12 cellular contexts compared by ENCODE assay signal in genomic region chr5:149777382-149777781, GRCh38. TPM values are rescaled to one million over a fixed set of nuclear protein-coding genes. Genes with fewer than 3 reads are reported as not detected.
DNase-seq lines count a peak whose midpoint lies in the region; ATAC-seq and TF ChIP-seq lines count a peak whose summit lies in the region.
"Had no signal": no experiment of that assay in that cellular context is flagged by ENCODE, and none has a peak within 500 bp of the region (broad histone marks: within the 10 kb centered on the region; RNA-seq: fewer than 3 reads in every experiment).

No MANE protein-coding gene starts in this region.

- peaks cover 4% of the 10 kb centered on the region for H3K9me3 Mint-ChIP-seq in chondrocyte (ENCODE audit: low read depth)

- H3K9me3 ChIP-seq in HEK293 (ENCODE audit: control insufficient read depth, insufficient read depth, low read depth, low read length), result no peaks in the 10 kb centered on the region
- H3K9me3 ChIP-seq in mesodermal cell (ENCODE audit: control insufficient read depth, low read length), result peaks cover 7% of the 10 kb centered on the region
- H3K9me3 ChIP-seq in subcutaneous abdominal adipose tissue (ENCODE audit: control insufficient read depth in 5 of 5, low read length in 5 of 5), result peaks cover 0 to 10% (median 7%) of the 10 kb centered on the region in 5 donors

- H3K36me3 Mint-ChIP-seq in chondrocyte (ENCODE audit: low read depth), result peaks cover 2% of the 10 kb centered on the region

- H3K27me3 ChIP-seq in subcutaneous abdominal adipose tissue (ENCODE audit: control insufficient read depth in 5 of 5, insufficient read depth in 4 of 5, low read length in 5 of 5), result no peaks in the 10 kb centered on the region
- H3K27me3 ChIP-seq: MG63 had no signal

- no peak overlapping the region for H3K4me3 Mint-ChIP-seq in chondrocyte (ENCODE audit: unreplicated experiment)
- H3K4me3 Mint-ChIP-seq: CD4-positive, alpha-beta T cell had no signal

- peak; percentile 57 for DNase-seq in chondrocyte (ENCODE audit: low spot score)
- DNase-seq: activated CD4-positive, alpha-beta T cell treated with anti-CD3 and anti-CD28 coated beads for 48 hours; activated effector memory CD4-positive, alpha-beta T cell treated with Interleukin-2 at 50 U/mL for 16 hours; CD4-positive, alpha-beta T cell; GDM1; MG63 had no signal

- TF ChIP-seq CTCF in HEK293 (tag by site-specific recombination; IDR thresholded peaks at IDR 0.05) (no peak), chondrocyte (IDR thresholded peaks at IDR 0.05) (no peak)

- no peak overlapping the region for H3K27ac ChIP-seq in HEK293 (ENCODE audit: extremely low read depth, low read depth, low read length)
- H3K27ac ChIP-seq in mesodermal cell (ENCODE audit: low read depth, low read length, severe bottlenecking), result peak overlapping the region; percentile 10
- H3K27ac ChIP-seq in subcutaneous abdominal adipose tissue (ENCODE audit: low read depth, low read length), result peak overlapping the region; percentile 69

- H3K4me3 ChIP-seq in HEK293 (ENCODE audit: low read depth, low read length) (no peak overlapping the region), mesodermal cell (ENCODE audit: extremely low read depth, insufficient read depth, low read length, poor library complexity, severe bottlenecking) (no peak overlapping the region), subcutaneous abdominal adipose tissue (ENCODE audit: low read depth in 1 of 5, low read length in 5 of 5) (no peak overlapping the region)
- H3K4me3 ChIP-seq: MG63 had no signal

- CTCF ChIA-PET in HEK293 (lab: Yijun Ruan, JAX), result interaction anchor here (0.6 to 0.8 kb wide), 5 partner anchors 20 to 102 kb away, joined by 3 to 6 read pairs (median 3); no protein-coding TSS in a partner anchor

- H3K4me1 Mint-ChIP-seq in chondrocyte (ENCODE audit: low read depth), result peaks cover 12% of the 10 kb centered on the region

- H3K36me3 ChIP-seq in HEK293 (ENCODE audit: control insufficient read depth in 2 of 2, insufficient read depth in 1 of 2, low read length in 2 of 2) (no peaks in the 10 kb centered on the region), mesodermal cell (ENCODE audit: control insufficient read depth, insufficient read depth, low read length) (no peaks in the 10 kb centered on the region), subcutaneous abdominal adipose tissue (ENCODE audit: control insufficient read depth in 5 of 5, insufficient read depth in 5 of 5, low read length in 5 of 5) (peaks cover 0 to 3% (median 0%) of the 10 kb centered on the region in 5 donors)

- H3K27me3 Mint-ChIP-seq in chondrocyte (ENCODE audit: low read depth), result no peaks in the 10 kb centered on the region
- H3K27me3 Mint-ChIP-seq: CD4-positive, alpha-beta T cell had no signal

- ATAC-seq in GM19023 (IDR thresholded peaks at IDR 0.05; ENCODE audit: unreplicated experiment), result no peak
- ATAC-seq in HG02798 (IDR thresholded peaks at IDR 0.05; ENCODE audit: poor library complexity, unreplicated experiment), result no peak
- no peak for ATAC-seq in HG03175 (IDR thresholded peaks at IDR 0.05; ENCODE audit: unreplicated experiment)

- no peak overlapping the region for H3K27ac Mint-ChIP-seq in chondrocyte (ENCODE audit: unreplicated experiment)
- H3K27ac Mint-ChIP-seq: CD4-positive, alpha-beta T cell had no signal

- POLR2A ChIA-PET in HEK293 (lab: Yijun Ruan, JAX), result interaction anchor here (1.4 kb wide), 1 partner anchor 183 kb away, joined by 3 read pairs; the partner anchor contains the start of gene SLC26A2

- no peaks in the 10 kb centered on the region for H3K4me1 ChIP-seq in HEK293 (ENCODE audit: control insufficient read depth, insufficient read depth, low read length)
- peaks cover 17% of the 10 kb centered on the region for H3K4me1 ChIP-seq in mesodermal cell (ENCODE audit: control insufficient read depth, insufficient read depth, low read length, poor library complexity, severe bottlenecking)
- peaks cover 11 to 61% (median 45%) of the 10 kb centered on the region in 5 donors for H3K4me1 ChIP-seq in subcutaneous abdominal adipose tissue (ENCODE audit: control insufficient read depth in 5 of 5, insufficient read depth in 5 of 5, low read length in 5 of 5)

- 20 to 31% methylated on average over 1 to 3 of the region's 5 CpGs for WGBS in mesodermal cell (ENCODE audit: insufficient coverage in 2 of 2), 2 experiments

- peak overlapping the region in 1 of 5 donors; percentile 27 for H3K9ac ChIP-seq in subcutaneous abdominal adipose tissue (ENCODE audit: low read length in 5 of 5)

TF ChIP-seq in HEK293, 187 proteins besides CTCF, POLR2A, EP300 and RAD21:
- TF ChIP-seq ZNF335 (tag by site-specific recombination; conservative IDR thresholded peaks at IDR 0.05), result no peak
- TF ChIP-seq ZNF626 (tag by site-specific recombination; IDR thresholded peaks at IDR 0.05), result no peak
- TF ChIP-seq INSM2 (tag by site-specific recombination; IDR thresholded peaks at IDR 0.05), result no peak
- no peak for TF ChIP-seq IKZF3 (tag by site-specific recombination; IDR thresholded peaks at IDR 0.05)
- TF ChIP-seq ZNF792 (tag by site-specific recombination; IDR thresholded peaks at IDR 0.05), result no peak
- peak; percentile 90 for TF ChIP-seq EGR2 (tag by site-specific recombination; IDR thresholded peaks at IDR 0.05; ENCODE audit: low read depth)
- peak; percentile 92 for TF ChIP-seq ZFHX2 (tag by site-specific recombination; conservative IDR thresholded peaks at IDR 0.05)
- no peak for TF ChIP-seq ZNF169 (tag by site-specific recombination; IDR thresholded peaks at IDR 0.05)
- no peak for TF ChIP-seq KLF1 (tag by site-specific recombination; IDR thresholded peaks at IDR 0.05)

RNA-seq across cellular contexts. Expression of gene PPARGC1B, which starts 47.3 kb away (rescaled TPM):
- 1.9 to 2.8 TPM (median 1.9 TPM) in 3 replicates for total RNA-seq in chondrocyte
- 0.81 TPM for polyA plus RNA-seq in mesodermal cell (2013, experiment 1 of 2)
- 0.71 TPM for polyA plus RNA-seq in mesodermal cell (2013, experiment 2 of 2)
